ENCODE assay signal across 26 cellular contexts in the genomic region with DNA sequence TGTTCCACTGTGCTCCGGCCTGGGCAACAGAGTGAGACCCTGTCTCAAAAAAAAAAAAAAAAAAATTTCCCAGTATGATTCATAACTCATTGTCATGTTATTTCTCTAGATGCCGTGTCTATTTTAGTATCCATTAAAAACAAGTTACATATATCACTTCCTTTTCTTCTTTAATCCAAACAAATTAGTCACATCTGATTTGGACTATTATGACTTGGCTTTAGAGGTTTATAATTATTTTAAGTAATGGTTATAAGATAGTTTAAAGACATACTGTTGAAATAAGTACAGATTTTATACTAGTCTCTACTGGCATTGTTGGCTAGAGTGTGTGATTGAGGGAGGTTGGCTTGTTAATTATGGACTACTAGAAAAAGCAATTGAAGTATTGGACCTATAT. TPM values are rescaled to one million over a fixed set of nuclear protein-coding genes. Genes with fewer than 3 reads are reported as not detected.
DNase-seq lines count a peak whose midpoint lies in the region; ATAC-seq, FAIRE-seq and TF ChIP-seq lines count a peak whose summit lies in the region.
"Had no signal": no experiment of that assay in that cellular context is flagged by ENCODE, and none has a peak within 500 bp of the region (broad histone marks: within the 10 kb centered on the region; RNA-seq: fewer than 3 reads in every experiment).

No MANE protein-coding gene starts in this region.

- H3K4me3 Mint-ChIP-seq in endothelial cell (ENCODE audit: unreplicated experiment), result no peak overlapping the region
- H3K4me3 Mint-ChIP-seq: activated T-helper 1 cell treated with anti-CD3 and anti-CD28 coated beads, Interleukin-12 subunit alpha, Interleukin-12 subunit beta, Interleukin-2, Interleukin-4 antibody, amounts not matched to agents 30 ng/mL and 10 ng/mL and 1 ng/mL, durations not matched to agents 14 hours and 24 hours and 36 hours; CD4-positive, alpha-beta memory T cell; central memory CD8-positive, alpha-beta T cell; nephron; stimulated activated naive CD8-positive, alpha-beta T cell treated with anti-CD3 and anti-CD28 coated beads, Interleukin-15, Interleukin-2, amounts not matched to agents 100 ng/mL and 50 ng/mL, for 24 hours had no signal

- peak; percentile 44 for FAIRE-seq in small intestine (lab: Jason Lieb, UNC)
- FAIRE-seq: pancreas had no signal

- H3K9ac ChIP-seq in GM23248, result no peak overlapping the region

- ATAC-seq in SK-N-SH treated with all-trans-retinoic acid at 6 μM for 48 hours (no peak), HG03442 (IDR thresholded peaks at IDR 0.05; ENCODE audit: unreplicated experiment) (no peak)
- ATAC-seq: pancreas, right cardiac atrium had no signal

- H3K4me2 ChIP-seq in GM23248 (ENCODE audit: unreplicated experiment), result no peak overlapping the region

- H3K9me2 ChIP-seq in GM23248 (ENCODE audit: insufficient read depth), result no peaks in the 10 kb centered on the region

- peaks cover 19% of the 10 kb centered on the region for H3K36me3 Mint-ChIP-seq in endothelial cell (ENCODE audit: low read depth, unreplicated experiment)

- peaks cover under 1% of the 10 kb centered on the region for H3K4me1 Mint-ChIP-seq in endothelial cell (ENCODE audit: unreplicated experiment)
- H3K4me1 Mint-ChIP-seq: nephron had no signal

- H3K36me3 ChIP-seq in GM23248 (ENCODE audit: low read depth) (peaks cover 10% of the 10 kb centered on the region; the same call in 1 of the 2 replicates), small intestine (ENCODE audit: control insufficient read depth in 2 of 2, insufficient read depth in 2 of 2, low read length in 2 of 2) (no peaks in the 10 kb centered on the region)
- H3K36me3 ChIP-seq: pancreas had no signal

- no peaks in the 10 kb centered on the region; the same call in none of the 2 replicates for H4K20me1 ChIP-seq in GM23248 (ENCODE audit: insufficient read depth)

- peaks cover 35% of the 10 kb centered on the region for H3F3A ChIP-seq in GM23248 (ENCODE audit: insufficient read depth)

- peaks cover 44% of the 10 kb centered on the region for H3K79me2 ChIP-seq in GM23248 (ENCODE audit: insufficient read depth)

- H3K27me3 Mint-ChIP-seq in endothelial cell (ENCODE audit: unreplicated experiment), result no peaks in the 10 kb centered on the region
- H3K27me3 Mint-ChIP-seq: CD4-positive, alpha-beta memory T cell; central memory CD8-positive, alpha-beta T cell; stimulated activated naive CD8-positive, alpha-beta T cell treated with anti-CD3 and anti-CD28 coated beads, Interleukin-15, Interleukin-2, amounts not matched to agents 100 ng/mL and 50 ng/mL, for 24 hours had no signal

- no peak for TF ChIP-seq CTCF in fibroblast of pulmonary artery (IDR thresholded peaks at IDR 0.05; ENCODE audit: low read length, missing control alignments)
- no peak for TF ChIP-seq CTCF in endothelial cell (IDR thresholded peaks at IDR 0.05; ENCODE audit: unreplicated experiment)

- H2AFZ ChIP-seq in GM23248, result no peak overlapping the region

- H3K9me3 Mint-ChIP-seq in endothelial cell (ENCODE audit: unreplicated experiment), result no peaks in the 10 kb centered on the region

- 48 to 54% methylated on average over 2 of the region's 2 CpGs for WGBS in GM23248 (ENCODE audit: low coverage in 1 of 2, low lambda C conversion rate in 2 of 2, missing lambda C conversion rate in 2 of 2), 2 experiments
- WGBS in small intestine, 3 donors, result 76 to 85% (median 83%) methylated on average over 2 of the region's 2 CpGs

- H3K27ac ChIP-seq in GM23248 (0 out of 2 replicates have a peak overlapping the region, but pooled peaks have one; percentile 1), small intestine (ENCODE audit: low read depth in 1 of 2, low read length in 1 of 2) (no peak overlapping the region)
- H3K27ac ChIP-seq: epithelial cell of prostate, left ventricle myocardium inferior, pancreas, RWPE1 had no signal

- H3K27ac Mint-ChIP-seq in endothelial cell (ENCODE audit: unreplicated experiment), result no peak overlapping the region
- H3K27ac Mint-ChIP-seq: activated T-helper 1 cell treated with anti-CD3 and anti-CD28 coated beads, Interleukin-12 subunit alpha, Interleukin-12 subunit beta, Interleukin-2, Interleukin-4 antibody, amounts not matched to agents 30 ng/mL and 10 ng/mL and 1 ng/mL, durations not matched to agents 14 hours and 24 hours and 36 hours; CD4-positive, alpha-beta memory T cell; nephron; stimulated activated naive CD8-positive, alpha-beta T cell treated with anti-CD3 and anti-CD28 coated beads, Interleukin-15, Interleukin-2, amounts not matched to agents 100 ng/mL and 50 ng/mL, for 24 hours had no signal

- DNase-seq in GM23248, result peak; percentile 25
- peak; percentile 27 for DNase-seq in fibroblast of pulmonary artery (ENCODE audit: low read depth)
- DNase-seq in small intestine, result no peak
- DNase-seq in iPS-NIHi11 (ENCODE audit: low spot score), result no peak
- no peak for DNase-seq in endothelial cell (ENCODE audit: low spot score)
- DNase-seq: activated CD4-positive, alpha-beta T cell treated with anti-CD3 and anti-CD28 coated beads for 48 hours; activated naive CD4-positive, alpha-beta T cell treated with anti-CD3 and anti-CD28 coated beads, Interleukin-2, amount 50 U/mL, for 16 hours; aorta; CD4-positive, alpha-beta memory T cell; DMS153; foreskin melanocyte; GF-D8; left ventricle myocardium inferior; NCI-H1048; NCI-H187 treated with DMSO at 0.1 percent for 48 hours; NCI-H526 treated with DMSO at 0.1 percent for 48 hours; pancreas; right cardiac atrium had no signal

- no peaks in the 10 kb centered on the region for H3K27me3 ChIP-seq in GM23248 (replicated peaks; ENCODE audit: insufficient read depth)
- H3K27me3 ChIP-seq in small intestine (ENCODE audit: control insufficient read depth in 2 of 2, insufficient read depth in 2 of 2, low read length in 2 of 2), result no peaks in the 10 kb centered on the region
- H3K27me3 ChIP-seq: pancreas had no signal

- H3K4me3 ChIP-seq in GM23248, result no peak overlapping the region
- H3K4me3 ChIP-seq in fibroblast of pulmonary artery (replicated peaks; ENCODE audit: low read depth, low read length), result no peak overlapping the region
- H3K4me3 ChIP-seq in small intestine (ENCODE audit: low read depth in 1 of 2, low read length in 2 of 2), result no peak overlapping the region
- H3K4me3 ChIP-seq: left ventricle myocardium inferior, pancreas had no signal

- H3K9me3 ChIP-seq in GM23248 (ENCODE audit: low read depth), result no peaks in the 10 kb centered on the region
- H3K9me3 ChIP-seq in small intestine (ENCODE audit: control insufficient read depth, low read depth), result no peaks in the 10 kb centered on the region
- H3K9me3 ChIP-seq: pancreas had no signal

- in situ Hi-C loops in GM23248 (cut with MboI), result no loop called here

- H3K4me1 ChIP-seq in GM23248 (ENCODE audit: insufficient read depth) (peaks cover 31% of the 10 kb centered on the region), small intestine (ENCODE audit: control insufficient read depth in 2 of 2, insufficient read depth in 1 of 2, low read depth in 1 of 2, low read length in 1 of 2) (no peaks in the 10 kb centered on the region)

TF ChIP-seq in SK-N-SH treated with all-trans-retinoic acid at 6 μM for 48 hours, 23 proteins besides CTCF, POLR2A, EP300 and RAD21:
- TF ChIP-seq BACH2 (CRISPR knock-in tag; IDR thresholded peaks at IDR 0.05; ENCODE audit: borderline replicate concordance) (no peak), ISL1 (CRISPR knock-in tag; IDR thresholded peaks at IDR 0.05) (peak; percentile 63)

RNA-seq across cellular contexts. Expression of a gene that starts 53.3 kb away (rescaled TPM):
- 63.4 and 66.0 TPM in 2 replicates for total RNA-seq in GM23248 (2014; rRNA removed; shearing (Covaris generic))
- polyA plus RNA-seq in GM23248 (2016; fragmentation: Nextera tagmentation; extraction: Ambion mirVana) (47.1 and 47.9 TPM in 2 replicates), small intestine (10 to 100 TPM; 21.7 to 30.6 (median 23.5) TPM)
- total RNA-seq in endothelial cell (ENCODE audit: unreplicated experiment), result 41.6 TPM

Comparison
In these comparisons a context has a peak if more than half of its experiments do, and no peak if none do; other contexts are left out.
1. DNase-seq: peak in GM23248 (single experiment) and fibroblast of pulmonary artery (single experiment); none in small intestine (single experiment), iPS-NIHi11 (single experiment) and endothelial cell (single experiment).